In the genomic region with DNA sequence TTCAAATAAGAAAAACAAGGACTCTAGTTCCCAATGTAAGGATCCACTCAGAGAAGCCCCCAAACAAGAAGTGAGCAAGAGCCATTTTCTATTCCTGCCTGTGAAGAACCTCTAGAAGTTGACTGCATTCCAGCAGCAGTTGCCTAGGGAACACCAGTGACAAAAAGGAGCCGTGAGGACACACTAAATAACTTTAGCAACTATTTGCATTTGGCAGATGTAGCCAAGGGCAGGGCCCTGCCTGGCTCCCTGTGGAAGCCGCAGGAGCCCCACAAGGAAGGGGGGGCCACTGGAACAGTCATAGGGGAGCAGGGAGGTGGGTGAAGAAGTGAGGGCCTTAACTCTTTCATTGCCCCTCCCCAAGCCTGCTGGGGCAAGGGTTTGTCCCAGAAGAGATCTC, we compare ENCODE assay signal across 13 cellular contexts.
DNase-seq lines count a peak whose midpoint lies in the region; ATAC-seq, FAIRE-seq and TF ChIP-seq lines count a peak whose summit lies in the region.
"Had no signal": no experiment of that assay in that cellular context is flagged by ENCODE, and none has a peak within 500 bp of the region (broad histone marks: within the 10 kb centered on the region; RNA-seq: fewer than 3 reads in every experiment).

No MANE protein-coding gene starts in this region.

- H3K4me2 ChIP-seq in astrocyte (ENCODE audit: low read length), result no peak overlapping the region

- DNase-seq in H7, result peak; percentile 53
- DNase-seq in astrocyte (ENCODE audit: low read depth), result peak; percentile 24
- DNase-seq in left ventricle myocardium superior, result no peak
- DNase-seq in small intestine, result peak; percentile 15
- no peak for DNase-seq in activated CD4-positive, CD25-positive, alpha-beta regulatory T cell (lab: John Stamatoyannopoulos, UW)
- no peak for DNase-seq in Calu3
- DNase-seq: H9; NCI-H1694; stimulated activated naive CD8-positive, alpha-beta T cell treated with anti-CD3 and anti-CD28 coated beads, Interleukin-15, Interleukin-2, amounts not matched to agents 100 U/mL and 50 U/mL, for 24 hours had no signal

- CTCF ChIA-PET in Calu3 (lab: Charles Lee), result interaction anchor here (0.6 kb wide), 2 partner anchors 10 to 28 kb away, joined by 3 read pairs; no protein-coding TSS in a partner anchor

- H3K9me3 ChIP-seq in astrocyte (ENCODE audit: insufficient read depth, low read depth, low read length) (peaks cover 3% of the 10 kb centered on the region), small intestine (ENCODE audit: control insufficient read depth, low read depth) (no peaks in the 10 kb centered on the region)

- H3K9ac ChIP-seq in astrocyte (ENCODE audit: low read length), result no peak overlapping the region

- H3K4me1 ChIP-seq in astrocyte (ENCODE audit: insufficient read depth, low read length) (peaks cover 8% of the 10 kb centered on the region), small intestine (ENCODE audit: control insufficient read depth in 2 of 2, insufficient read depth in 1 of 2, low read depth in 1 of 2, low read length in 1 of 2) (peaks cover 1 to 8% of the 10 kb centered on the region in 2 donors)

- no peaks in the 10 kb centered on the region for H4K20me1 ChIP-seq in astrocyte (ENCODE audit: insufficient read depth, low read length)

- H3K27ac Mint-ChIP-seq in astrocyte (ENCODE audit: unreplicated experiment) (no peak overlapping the region), Calu3 (ENCODE audit: unreplicated experiment) (no peak overlapping the region)
- H3K27ac Mint-ChIP-seq: activated naive CD4-positive, alpha-beta T cell treated with anti-CD3 and anti-CD28 coated beads, Interleukin-2, amount 50 U/mL, for 24 hours; H9 had no signal

- H3K9me3 Mint-ChIP-seq in astrocyte (ENCODE audit: unreplicated experiment) (peaks cover 11% of the 10 kb centered on the region), Calu3 (ENCODE audit: low read depth, unreplicated experiment) (no peaks in the 10 kb centered on the region)
- H3K9me3 Mint-ChIP-seq: activated naive CD4-positive, alpha-beta T cell treated with anti-CD3 and anti-CD28 coated beads, Interleukin-2, amount 50 U/mL, for 24 hours had no signal

- H3K27me3 Mint-ChIP-seq in astrocyte (ENCODE audit: low read depth, unreplicated experiment) (peaks cover 61% of the 10 kb centered on the region), Calu3 (ENCODE audit: unreplicated experiment) (peaks cover 84% of the 10 kb centered on the region)
- H3K27me3 Mint-ChIP-seq: activated naive CD4-positive, alpha-beta T cell treated with anti-CD3 and anti-CD28 coated beads, Interleukin-2, amount 50 U/mL, for 24 hours had no signal

- ATAC-seq in left ventricle myocardium superior (peak; percentile 79), HG02678 (IDR thresholded peaks at IDR 0.05; ENCODE audit: unreplicated experiment) (no peak), GM18873 (IDR thresholded peaks at IDR 0.05; ENCODE audit: low FRiP score, unreplicated experiment) (no peak)
- ATAC-seq: stimulated activated naive CD8-positive, alpha-beta T cell treated with anti-CD3 and anti-CD28 coated beads, Interleukin-15, Interleukin-2, amounts not matched to agents 100 U/mL and 50 U/mL, for 24 hours had no signal

- no peak for FAIRE-seq in astrocyte (lab: Jason Lieb, UNC)
- no peak for FAIRE-seq in small intestine (lab: Jason Lieb, UNC)

- H3K27me3 ChIP-seq in H7 (ENCODE audit: control insufficient read depth, insufficient read depth, low read length) (no peaks in the 10 kb centered on the region), astrocyte (ENCODE audit: insufficient read depth, low read length) (peaks cover 49% of the 10 kb centered on the region), small intestine (ENCODE audit: control insufficient read depth in 2 of 2, insufficient read depth in 2 of 2, low read length in 2 of 2) (no peaks in the 10 kb centered on the region)

- H3K4me1 Mint-ChIP-seq in astrocyte (ENCODE audit: low read depth, unreplicated experiment) (peaks cover 9% of the 10 kb centered on the region), Calu3 (ENCODE audit: low read depth, unreplicated experiment) (peaks cover 10% of the 10 kb centered on the region)

- H3K4me3 ChIP-seq in H7 (ENCODE audit: insufficient read depth, low read depth, low read length), result no peak overlapping the region
- H3K4me3 ChIP-seq in astrocyte (ENCODE audit: insufficient read depth, low read depth, low read length), result no peak overlapping the region
- H3K4me3 ChIP-seq in small intestine (ENCODE audit: low read depth in 1 of 2, low read length in 2 of 2), result no peak overlapping the region

- H3K27ac ChIP-seq in astrocyte (ENCODE audit: low read depth, low read length) (no peak overlapping the region), small intestine (ENCODE audit: low read depth in 1 of 2, low read length in 1 of 2) (peak overlapping the region in 1 of 2 donors; percentile 62)
- H3K27ac ChIP-seq: epithelial cell of prostate had no signal

- H3K36me3 ChIP-seq in H7 (replicated peaks; ENCODE audit: control insufficient read depth, insufficient read depth, low read length), result no peaks in the 10 kb centered on the region
- H3K36me3 ChIP-seq in astrocyte (ENCODE audit: insufficient read depth, low read length), result no peaks in the 10 kb centered on the region
- no peaks in the 10 kb centered on the region for H3K36me3 ChIP-seq in small intestine (ENCODE audit: control insufficient read depth in 2 of 2, insufficient read depth in 2 of 2, low read length in 2 of 2)

- BruUV-seq in Calu3 (replicated peaks; lab: Mats Ljungman, UMichigan), result no TSS peak

- no peak overlapping the region for H2AFZ ChIP-seq in astrocyte (ENCODE audit: low read depth, low read length)

- H3K36me3 Mint-ChIP-seq in astrocyte (ENCODE audit: low read depth, unreplicated experiment) (no peaks in the 10 kb centered on the region), Calu3 (ENCODE audit: insufficient read depth, unreplicated experiment) (no peaks in the 10 kb centered on the region)

- no peak overlapping the region for H3K4me3 Mint-ChIP-seq in astrocyte (ENCODE audit: unreplicated experiment)
- no peak overlapping the region for H3K4me3 Mint-ChIP-seq in Calu3 (ENCODE audit: low read depth, unreplicated experiment)
- H3K4me3 Mint-ChIP-seq: activated naive CD4-positive, alpha-beta T cell treated with anti-CD3 and anti-CD28 coated beads, Interleukin-2, amount 50 U/mL, for 24 hours; H9 had no signal

- no peaks in the 10 kb centered on the region for H3K79me2 ChIP-seq in astrocyte (ENCODE audit: insufficient read depth, low read length)

- TF ChIP-seq CTCF in astrocyte (IDR thresholded peaks at IDR 0.05; ENCODE audit: insufficient read depth, low read depth, low read length) (no peak), Calu3 (IDR thresholded peaks at IDR 0.05; ENCODE audit: unreplicated experiment) (no peak)

- 5 to 26% (median 14%) methylated on average over 2 of the region's 2 CpGs for WGBS in small intestine, 3 donors

- intact Hi-C loops in left ventricle myocardium superior (cut with micrococcal nuclease), result no loop called here
- intact Hi-C loops in Calu3 (cut with micrococcal nuclease; ENCODE audit: unreplicated experiment), result no loop called here

Comparison
In these comparisons a context has a peak if more than half of its experiments do, and no peak if none do; other contexts are left out.
1. DNase-seq: peak in H7 (single experiment), astrocyte (single experiment) and small intestine (single experiment); none in left ventricle myocardium superior (single experiment), activated CD4-positive, CD25-positive, alpha-beta regulatory T cell (0 of 4) and Calu3 (single experiment).